ENCODE assay signal across 8 cellular contexts in the genomic region with DNA sequence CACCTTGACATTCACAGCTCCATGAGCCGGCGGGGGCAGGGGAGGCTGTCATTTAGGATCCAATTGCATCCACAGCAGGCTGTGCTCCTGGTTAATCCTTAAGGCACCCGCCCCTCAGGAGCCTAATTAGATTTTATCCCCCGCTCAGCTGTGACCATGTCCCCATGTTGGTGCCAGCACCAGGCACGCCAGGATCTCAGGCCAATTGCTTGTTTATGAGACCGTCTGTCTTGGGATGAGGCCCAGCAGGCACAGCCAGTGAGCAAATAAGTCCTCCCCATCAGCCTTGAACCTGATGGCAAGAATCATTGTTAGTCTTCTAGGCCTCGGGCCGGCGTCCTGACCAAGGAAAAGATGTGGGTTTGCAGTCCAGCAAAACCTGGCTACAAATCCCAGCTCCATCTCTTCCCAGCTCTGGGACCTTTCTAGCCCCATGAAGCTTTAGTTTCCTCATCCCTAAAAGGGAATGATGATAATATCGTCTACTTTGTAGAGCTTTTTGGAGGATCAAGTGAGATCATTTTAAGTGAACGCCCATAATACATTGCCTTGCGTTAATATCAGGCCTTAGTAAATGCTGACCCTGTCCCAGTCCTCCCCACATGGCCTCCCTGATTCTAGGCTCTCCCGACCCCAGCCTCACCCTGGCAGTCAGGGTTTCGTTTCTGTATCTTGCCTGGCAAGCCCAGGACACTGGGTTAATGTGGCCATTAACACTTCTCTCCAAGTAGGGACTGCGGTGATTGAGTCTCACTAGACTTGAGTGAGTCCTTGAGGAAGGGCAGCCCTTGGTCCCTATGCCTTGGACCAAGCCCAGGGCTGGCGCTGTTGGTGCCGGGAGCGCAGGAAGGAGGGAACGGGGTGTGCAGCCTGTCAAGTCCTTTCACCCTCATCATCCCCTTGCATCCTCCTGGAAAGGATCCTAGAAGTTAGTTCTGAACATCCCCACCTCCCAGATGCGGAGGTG. TPM values are rescaled to one million over a fixed set of nuclear protein-coding genes. Genes with fewer than 3 reads are reported as not detected.
DNase-seq lines count a peak whose midpoint lies in the region; ATAC-seq and TF ChIP-seq lines count a peak whose summit lies in the region.

No MANE protein-coding gene starts in this region.

- no peaks in the 10 kb centered on the region for H3K4me1 ChIP-seq in right lobe of liver
- peaks cover 41% of the 10 kb centered on the region for H3K4me1 ChIP-seq in stomach smooth muscle (ENCODE audit: control insufficient read depth, insufficient read depth, low read length)
- peaks cover 0 to 8% (median 0%) of the 10 kb centered on the region in 4 donors for H3K4me1 ChIP-seq in Peyer's patch

- DNase-seq in NCI-H1694 treated with DMSO at 0.1 percent for 48 hours (lab: John Stamatoyannopoulos, UW) (peak; percentile 90), right lobe of liver (no peak), DMS153 (lab: John Stamatoyannopoulos, UW) (no peak), COLO668 (lab: John Stamatoyannopoulos, UW; ENCODE audit: unreplicated experiment) (no peak), Peyer's patch (no peak)

- ATAC-seq in right lobe of liver (peak; percentile 4 to 41 (median 16)), GM18858 (IDR thresholded peaks at IDR 0.05; ENCODE audit: unreplicated experiment) (no peak)

- no peak overlapping the region for H3K4me3 ChIP-seq in right lobe of liver
- H3K4me3 ChIP-seq in stomach smooth muscle (ENCODE audit: low read length in 2 of 2) = peak overlapping the region; percentile 48 to 54
- H3K4me3 ChIP-seq in Peyer's patch = no peak overlapping the region

- H3K36me3 ChIP-seq in right lobe of liver = no peaks in the 10 kb centered on the region
- peaks cover 2 to 3% of the 10 kb centered on the region in 2 donors for H3K36me3 ChIP-seq in stomach smooth muscle (ENCODE audit: control insufficient read depth in 2 of 2, insufficient read depth in 2 of 2, low read length in 2 of 2)
- no peaks in the 10 kb centered on the region for H3K36me3 ChIP-seq in Peyer's patch

- H3K9me3 ChIP-seq in right lobe of liver (no peaks in the 10 kb centered on the region), stomach smooth muscle (ENCODE audit: control insufficient read depth in 2 of 2, low read length in 2 of 2) (no peaks in the 10 kb centered on the region), Peyer's patch (no peaks in the 10 kb centered on the region)

- intact Hi-C loops in right lobe of liver (cut with DNase I) = no loop called here

- 49% methylated on average over 9 of the region's 20 CpGs for WGBS in right lobe of liver (ENCODE audit: insufficient coverage, low coverage, low lambda C conversion rate, missing lambda C conversion rate)

- H3K27ac ChIP-seq in cingulate gyrus (ENCODE audit: low read depth, low read length) (peak overlapping the region; percentile 65), right lobe of liver (no peak overlapping the region), stomach smooth muscle (ENCODE audit: low read length) (peak overlapping the region; percentile 97), Peyer's patch (peak overlapping the region in 2 of 4 donors; percentile 14 to 70)

- H3K27me3 ChIP-seq in right lobe of liver (no peaks in the 10 kb centered on the region), stomach smooth muscle (ENCODE audit: control insufficient read depth in 1 of 2, insufficient read depth in 2 of 2, low read length in 2 of 2) (no peaks in the 10 kb centered on the region), Peyer's patch (no peaks in the 10 kb centered on the region)

- peak overlapping the region; percentile 59 to 60 for H3K9ac ChIP-seq in stomach smooth muscle (ENCODE audit: low read length in 2 of 2)

- TF ChIP-seq CTCF in right lobe of liver (IDR thresholded peaks at IDR 0.05) (no peak), Peyer's patch (IDR thresholded peaks at IDR 0.05) (no peak)

- no peak for TF ChIP-seq POLR2A in right lobe of liver (IDR thresholded peaks at IDR 0.05)
- TF ChIP-seq POLR2A in Peyer's patch (IDR thresholded peaks at IDR 0.05) = no peak

RNA-seq across cellular contexts. Expression of a gene that starts 57.1 kb away (rescaled TPM):
- total RNA-seq in right lobe of liver (10 to 100 TPM in 4 of 6 experiments, 1 to 10 TPM in 2; 5.7 to 22.1 (median 12.2) TPM), Peyer's patch (100 to 1,000 TPM in 1 of 4 donors, 10 to 100 TPM in 3; 48.0 to 152 (median 69.9) TPM)

Comparison
In these comparisons a context has a peak if more than half of its experiments do, and no peak if none do; other contexts are left out.
1. H3K27ac ChIP-seq: peak in cingulate gyrus (single experiment) and stomach smooth muscle (single experiment); none in right lobe of liver (0 of 3).
2. H3K4me3 ChIP-seq: peak in stomach smooth muscle (2 of 2); none in right lobe of liver (0 of 3) and Peyer's patch (0 of 4).